ENCODE assay signal across 11 cellular contexts in the genomic region with DNA sequence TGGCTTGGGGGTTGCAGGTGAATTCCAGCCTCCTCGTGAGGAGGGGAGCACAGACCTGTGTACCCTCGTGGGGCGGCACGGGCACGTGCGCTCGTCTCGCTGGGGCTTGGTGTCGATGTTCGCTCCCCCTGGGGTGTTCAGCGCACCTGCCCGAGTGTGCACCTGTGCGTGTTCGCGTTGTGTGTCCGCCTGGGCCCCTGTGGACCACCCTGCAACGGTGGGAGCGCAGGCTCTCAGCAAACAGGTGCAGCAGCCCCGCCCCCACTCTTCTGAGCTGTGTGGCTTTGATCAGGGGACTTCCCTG. TPM values are rescaled to one million over a fixed set of nuclear protein-coding genes. Genes with fewer than 3 reads are reported as not detected.
"Had no signal": no experiment of that assay in that cellular context is flagged by ENCODE, and none has a peak within 500 bp of the region (broad histone marks: within the 10 kb centered on the region; RNA-seq: fewer than 3 reads in every experiment).

No MANE protein-coding gene starts in this region.

- H3K27ac ChIP-seq: GM23248, HL-60 had no signal

- H3K27ac Mint-ChIP-seq: HFFc6 had no signal

- H3K9me3 ChIP-seq: HAP-1 had no signal

- H3K4me3 Mint-ChIP-seq: HFFc6 had no signal

- H3K4me1 ChIP-seq: HAP-1 had no signal

- H3K4me3 ChIP-seq: GM23248, HAP-1, K562 had no signal

- ATAC-seq: HCT116, K562 had no signal

- DNase-seq: GM23248, GOT3, HFFc6, IMR-90 had no signal

- H3K36me3 ChIP-seq: HAP-1 had no signal

RNA-seq across cellular contexts. Expression of gene SMIM17, which starts 0.5 kb away (rescaled TPM):
- total RNA-seq: H4, H7, HT1080, IMR-90, K562 had no signal

RNA-seq across cellular contexts. Expression of gene ZNF835, which starts 28.1 kb away (rescaled TPM):
- total RNA-seq: GM23248, H7, HFFc6, IMR-90, K562 had no signal
